In genomic region chr19:11151181-11151580, GRCh38 we compare ENCODE assay signal across 1 cellular context.
TF ChIP-seq lines count a peak whose summit lies in the region.

No MANE protein-coding gene starts in this region.

TF ChIP-seq in GM23338, 12 proteins besides CTCF, POLR2A, EP300 and RAD21 (continued from another document):
- no peak for TF ChIP-seq ZNF462 (CRISPR knock-in tag; IDR thresholded peaks at IDR 0.05)
- no peak for TF ChIP-seq STAT1 (IDR thresholded peaks at IDR 0.05; ENCODE audit: unreplicated experiment)
- TF ChIP-seq ETS1 (IDR thresholded peaks at IDR 0.05): no peak
- TF ChIP-seq POLR2AphosphoS5 (IDR thresholded peaks at IDR 0.05; ENCODE audit: low read depth): no peak
- TF ChIP-seq EZH2phosphoT487 (IDR thresholded peaks at IDR 0.05; ENCODE audit: unreplicated experiment): no peak
- no peak for TF ChIP-seq ZNF114 (CRISPR knock-in tag; IDR thresholded peaks at IDR 0.05)
- TF ChIP-seq EZH2 (IDR thresholded peaks at IDR 0.05; ENCODE audit: low read depth, unreplicated experiment): no peak
- no peak for TF ChIP-seq ZNF331 (CRISPR knock-in tag; IDR thresholded peaks at IDR 0.05; ENCODE audit: low read depth)
- no peak for TF ChIP-seq CREB1 (CRISPR knock-in tag; IDR thresholded peaks at IDR 0.05; ENCODE audit: low read depth)
- TF ChIP-seq, protein P1, sequence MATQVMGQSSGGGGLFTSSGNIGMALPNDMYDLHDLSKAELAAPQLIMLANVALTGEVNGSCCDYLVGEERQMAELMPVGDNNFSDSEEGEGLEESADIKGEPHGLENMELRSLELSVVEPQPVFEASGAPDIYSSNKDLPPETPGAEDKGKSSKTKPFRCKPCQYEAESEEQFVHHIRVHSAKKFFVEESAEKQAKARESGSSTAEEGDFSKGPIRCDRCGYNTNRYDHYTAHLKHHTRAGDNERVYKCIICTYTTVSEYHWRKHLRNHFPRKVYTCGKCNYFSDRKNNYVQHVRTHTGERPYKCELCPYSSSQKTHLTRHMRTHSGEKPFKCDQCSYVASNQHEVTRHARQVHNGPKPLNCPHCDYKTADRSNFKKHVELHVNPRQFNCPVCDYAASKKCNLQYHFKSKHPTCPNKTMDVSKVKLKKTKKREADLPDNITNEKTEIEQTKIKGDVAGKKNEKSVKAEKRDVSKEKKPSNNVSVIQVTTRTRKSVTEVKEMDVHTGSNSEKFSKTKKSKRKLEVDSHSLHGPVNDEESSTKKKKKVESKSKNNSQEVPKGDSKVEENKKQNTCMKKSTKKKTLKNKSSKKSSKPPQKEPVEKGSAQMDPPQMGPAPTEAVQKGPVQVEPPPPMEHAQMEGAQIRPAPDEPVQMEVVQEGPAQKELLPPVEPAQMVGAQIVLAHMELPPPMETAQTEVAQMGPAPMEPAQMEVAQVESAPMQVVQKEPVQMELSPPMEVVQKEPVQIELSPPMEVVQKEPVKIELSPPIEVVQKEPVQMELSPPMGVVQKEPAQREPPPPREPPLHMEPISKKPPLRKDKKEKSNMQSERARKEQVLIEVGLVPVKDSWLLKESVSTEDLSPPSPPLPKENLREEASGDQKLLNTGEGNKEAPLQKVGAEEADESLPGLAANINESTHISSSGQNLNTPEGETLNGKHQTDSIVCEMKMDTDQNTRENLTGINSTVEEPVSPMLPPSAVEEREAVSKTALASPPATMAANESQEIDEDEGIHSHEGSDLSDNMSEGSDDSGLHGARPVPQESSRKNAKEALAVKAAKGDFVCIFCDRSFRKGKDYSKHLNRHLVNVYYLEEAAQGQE (IDR thresholded peaks at IDR 0.05; ENCODE audit: unreplicated experiment): no peak
TF ChIP-seq in GM23338: peak in this region for 0.
